ENCODE assay signal across 18 cellular contexts in the genomic region with DNA sequence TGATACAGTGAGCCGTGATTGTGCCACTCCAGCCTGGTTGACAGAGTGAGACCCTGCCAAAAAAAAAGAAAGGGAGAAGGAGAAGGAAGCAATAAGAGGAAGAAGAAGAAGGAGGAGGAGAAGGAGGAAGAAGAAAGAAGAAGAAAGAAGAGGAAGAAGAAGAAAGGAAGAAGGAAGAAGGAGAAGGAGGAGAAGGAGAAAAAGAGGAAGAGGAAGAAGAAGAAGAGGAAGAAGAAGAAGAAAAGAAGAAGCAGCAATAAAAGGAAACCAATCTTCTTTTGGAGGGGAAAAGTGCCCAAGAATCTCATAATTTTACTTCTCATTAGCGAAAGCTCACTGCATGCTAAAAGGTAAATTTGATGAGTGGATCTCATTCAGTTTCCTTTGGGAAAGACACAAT.
"Had no signal": no experiment of that assay in that cellular context is flagged by ENCODE, and none has a peak within 500 bp of the region (broad histone marks: within the 10 kb centered on the region; RNA-seq: fewer than 3 reads in every experiment).

No MANE protein-coding gene starts in this region.

- DNase-seq: activated naive CD4-positive, alpha-beta T cell treated with anti-CD3 and anti-CD28 coated beads for 36 hours; cerebellar nuclear complex; dermis blood vessel endothelial cell; effector memory CD8-positive, alpha-beta T cell; foreskin keratinocyte; mesendoderm; nucleus accumbens; posterior cingulate gyrus; retina; stimulated activated naive CD4-positive, alpha-beta T cell; trophoblast cell had no signal

- H3K9me3 Mint-ChIP-seq: activated naive CD4-positive, alpha-beta T cell treated with anti-CD3 and anti-CD28 coated beads for 36 hours; activated T-helper 2 cell treated with anti-CD3 and anti-CD28 coated beads, Interferon-gamma antibody, Interleukin-2, Interleukin-4, amounts not matched to agents 10 μg/mL and 5 μg/mL and 100 μg/mL, durations not matched to agents 14 hours and 24 hours and 36 hours; effector memory CD8-positive, alpha-beta T cell; natural killer cell treated with Interleukin-12 subunit alpha and Interleukin-12 subunit beta and Interleukin-15 and Interleukin-18, amount 100 ng/mL, for 72 hours; T-helper 2 cell treated with Interferon-gamma antibody and Interleukin-4, amounts not matched to agents 5 μg/mL and 100 μg/mL, for 36 hours had no signal

- H3K36me3 ChIP-seq: ascending aorta, breast epithelium, suprapubic skin had no signal

- H3K4me3 ChIP-seq: ascending aorta, breast epithelium, suprapubic skin had no signal

- H3K27ac Mint-ChIP-seq: activated naive CD4-positive, alpha-beta T cell treated with anti-CD3 and anti-CD28 coated beads for 36 hours; activated T-helper 2 cell treated with anti-CD3 and anti-CD28 coated beads, Interferon-gamma antibody, Interleukin-2, Interleukin-4, amounts not matched to agents 10 μg/mL and 5 μg/mL and 100 μg/mL, durations not matched to agents 14 hours and 24 hours and 36 hours; natural killer cell treated with Interleukin-12 subunit alpha and Interleukin-12 subunit beta and Interleukin-15 and Interleukin-18, amount 100 ng/mL, for 72 hours; T-helper 2 cell treated with Interferon-gamma antibody and Interleukin-4, amounts not matched to agents 5 μg/mL and 100 μg/mL, for 36 hours had no signal

- H3K4me1 ChIP-seq: ascending aorta, breast epithelium, suprapubic skin had no signal

- H3K27me3 Mint-ChIP-seq: effector memory CD8-positive, alpha-beta T cell; natural killer cell treated with Interleukin-12 subunit alpha and Interleukin-12 subunit beta and Interleukin-15 and Interleukin-18, amount 100 ng/mL, for 72 hours had no signal

- ATAC-seq: activated CD4-positive, CD25-positive, alpha-beta regulatory T cell treated with anti-CD3 and anti-CD28 coated beads, Interleukin-2, amount 50 U/mL, for 24 hours; effector memory CD8-positive, alpha-beta T cell; foreskin keratinocyte; natural killer cell treated with Interleukin-12 subunit alpha and Interleukin-12 subunit beta and Interleukin-15 and Interleukin-18, amount 100 ng/mL, for 72 hours had no signal

- H3K36me3 Mint-ChIP-seq: natural killer cell treated with Interleukin-12 subunit alpha and Interleukin-12 subunit beta and Interleukin-15 and Interleukin-18, amount 100 ng/mL, for 72 hours had no signal

- H3K4me3 Mint-ChIP-seq: activated naive CD4-positive, alpha-beta T cell treated with anti-CD3 and anti-CD28 coated beads for 36 hours; effector memory CD8-positive, alpha-beta T cell; natural killer cell treated with Interleukin-12 subunit alpha and Interleukin-12 subunit beta and Interleukin-15 and Interleukin-18, amount 100 ng/mL, for 72 hours; T-helper 2 cell treated with Interferon-gamma antibody and Interleukin-4, amounts not matched to agents 5 μg/mL and 100 μg/mL, for 36 hours had no signal

- H3K27ac ChIP-seq: ascending aorta, breast epithelium, foreskin keratinocyte, suprapubic skin had no signal

- H3K9me3 ChIP-seq: ascending aorta, breast epithelium, suprapubic skin had no signal

- H3K27me3 ChIP-seq: ascending aorta, breast epithelium, foreskin keratinocyte, suprapubic skin had no signal
